In the genomic region with DNA sequence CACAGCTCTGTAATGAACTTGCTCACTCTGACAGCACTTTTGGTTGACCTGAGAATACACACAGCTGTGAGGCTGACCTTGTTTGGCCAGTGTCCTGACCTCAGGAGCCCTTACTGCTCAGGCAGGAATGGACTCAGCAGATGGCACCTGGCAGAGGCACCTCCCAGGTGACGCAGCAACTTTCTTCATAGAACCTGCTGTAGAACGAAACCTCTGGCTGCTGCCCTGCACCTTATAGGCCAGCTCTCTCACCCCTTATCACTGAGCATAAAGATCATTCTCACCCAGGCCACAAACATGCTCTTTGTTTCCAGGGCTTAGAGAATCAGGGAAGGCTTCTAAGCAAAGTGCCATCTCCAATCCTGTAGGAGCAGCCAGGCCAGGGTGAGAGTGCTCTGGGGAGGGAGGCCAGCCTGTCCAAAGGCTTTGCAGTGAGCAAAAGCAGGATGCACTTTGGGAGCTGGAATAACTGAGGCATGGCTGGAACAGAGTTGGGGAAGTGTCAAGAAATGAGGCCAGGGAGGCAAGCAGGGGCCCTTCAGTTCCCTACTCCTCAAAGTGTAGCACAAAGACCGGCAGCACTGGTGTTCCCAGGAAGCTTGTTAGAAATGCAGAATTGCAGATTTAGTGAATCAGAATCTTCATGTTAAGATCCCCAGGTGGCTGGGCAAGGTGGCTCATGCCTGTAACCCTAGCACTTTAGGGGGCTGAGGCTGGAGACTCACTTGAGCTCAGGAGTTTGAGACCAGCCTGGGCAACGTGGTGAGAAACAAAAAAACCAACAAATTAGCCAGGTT, we compare ENCODE assay signal across 10 cellular contexts. TPM values are rescaled to one million over a fixed set of nuclear protein-coding genes. Genes with fewer than 3 reads are reported as not detected.
A peak's percentile ranks its signal among the peaks of the same experiment; 100 is the strongest.
DNase-seq lines count a peak whose midpoint lies in the region; ATAC-seq and TF ChIP-seq lines count a peak whose summit lies in the region.
"Had no signal": no experiment of that assay in that cellular context is flagged by ENCODE, and none has a peak within 500 bp of the region (broad histone marks: within the 10 kb centered on the region; RNA-seq: fewer than 3 reads in every experiment).

No MANE protein-coding gene starts in this region.

- H3K4me3 Mint-ChIP-seq in osteocyte (ENCODE audit: unreplicated experiment): peak overlapping the region; percentile 49
- H3K4me3 Mint-ChIP-seq in activated naive CD8-positive, alpha-beta T cell treated with anti-CD3 and anti-CD28 coated beads, Interleukin-2, amount 50 U/mL, for 24 hours: no peak overlapping the region

- peaks cover 20% of the 10 kb centered on the region for H3K4me1 Mint-ChIP-seq in osteocyte (ENCODE audit: unreplicated experiment)
- peaks cover 12% of the 10 kb centered on the region for H3K4me1 Mint-ChIP-seq in activated naive CD8-positive, alpha-beta T cell treated with anti-CD3 and anti-CD28 coated beads, Interleukin-2, amount 50 U/mL, for 24 hours

- H3K4me1 ChIP-seq in foreskin keratinocyte: peaks cover 21% of the 10 kb centered on the region

- ATAC-seq in foreskin keratinocyte (peak; percentile 45), HG03139 (IDR thresholded peaks at IDR 0.05; ENCODE audit: unreplicated experiment) (no peak)
- ATAC-seq in activated naive CD8-positive, alpha-beta T cell treated with anti-CD3 and anti-CD28 coated beads, Interleukin-2, amount 50 U/mL, for 24 hours: no peak

- no peaks in the 10 kb centered on the region for H3K27me3 ChIP-seq in foreskin keratinocyte

- peaks cover 2% of the 10 kb centered on the region for H3K9me3 Mint-ChIP-seq in osteocyte (ENCODE audit: unreplicated experiment)
- no peaks in the 10 kb centered on the region for H3K9me3 Mint-ChIP-seq in activated naive CD8-positive, alpha-beta T cell treated with anti-CD3 and anti-CD28 coated beads, Interleukin-2, amount 50 U/mL, for 24 hours

- H3K27ac ChIP-seq in C4-2B (peak overlapping the region; percentile 95), foreskin keratinocyte (peak overlapping the region; percentile 34)

- H3K36me3 Mint-ChIP-seq in osteocyte (ENCODE audit: unreplicated experiment): no peaks in the 10 kb centered on the region
- no peaks in the 10 kb centered on the region for H3K36me3 Mint-ChIP-seq in activated naive CD8-positive, alpha-beta T cell treated with anti-CD3 and anti-CD28 coated beads, Interleukin-2, amount 50 U/mL, for 24 hours (ENCODE audit: low read depth)

- H3K27me3 Mint-ChIP-seq in osteocyte (ENCODE audit: unreplicated experiment): no peaks in the 10 kb centered on the region
- no peaks in the 10 kb centered on the region for H3K27me3 Mint-ChIP-seq in activated naive CD8-positive, alpha-beta T cell treated with anti-CD3 and anti-CD28 coated beads, Interleukin-2, amount 50 U/mL, for 24 hours

- TF ChIP-seq CTCF in C4-2B (conservative IDR thresholded peaks at IDR 0.05) (no peak), foreskin keratinocyte (conservative IDR thresholded peaks at IDR 0.05) (no peak), osteocyte (IDR thresholded peaks at IDR 0.05) (no peak)

- DNase-seq in NCI-H510A treated with DMSO at 0.1 percent for 48 hours (lab: John Stamatoyannopoulos, UW) (peak; percentile 24), foreskin keratinocyte (peak in 1 of 2 donors; percentile 38), osteocyte (ENCODE audit: extremely low spot score, unreplicated experiment) (no peak), NCI-H2171 treated with DMSO at 0.1 percent for 48 hours (lab: John Stamatoyannopoulos, UW) (no peak), DMS114 treated with DMSO at 0.1 percent for 48 hours (lab: John Stamatoyannopoulos, UW; ENCODE audit: unreplicated experiment) (no peak)
- no peak for DNase-seq in activated naive CD8-positive, alpha-beta T cell treated with anti-CD3 and anti-CD28 coated beads, Interleukin-2, amount 50 U/mL, for 24 hours
- DNase-seq: hippocampal formation, NCI-H187 had no signal

- peak overlapping the region; percentile 95 for H3K27ac Mint-ChIP-seq in osteocyte (ENCODE audit: unreplicated experiment)
- H3K27ac Mint-ChIP-seq in activated naive CD8-positive, alpha-beta T cell treated with anti-CD3 and anti-CD28 coated beads, Interleukin-2, amount 50 U/mL, for 24 hours: no peak overlapping the region

RNA-seq across cellular contexts. Expression of a gene that starts 13.3 kb away (rescaled TPM):
- total RNA-seq in foreskin keratinocyte (43.3 and 45.6 TPM in 2 replicates), osteocyte (6.9 and 8.8 TPM in 2 replicates)
- 32.7 and 37.3 TPM in 2 replicates for polyA plus RNA-seq in foreskin keratinocyte
